1 cellular context compared by ENCODE assay signal in genomic region chr1:155729031-155729898, GRCh38.
TF ChIP-seq lines count a peak whose summit lies in the region.

No MANE protein-coding gene starts in this region.

TF ChIP-seq in GM23338, 12 proteins besides CTCF, POLR2A, EP300 and RAD21 (continued from another document):
- TF ChIP-seq, protein P1, sequence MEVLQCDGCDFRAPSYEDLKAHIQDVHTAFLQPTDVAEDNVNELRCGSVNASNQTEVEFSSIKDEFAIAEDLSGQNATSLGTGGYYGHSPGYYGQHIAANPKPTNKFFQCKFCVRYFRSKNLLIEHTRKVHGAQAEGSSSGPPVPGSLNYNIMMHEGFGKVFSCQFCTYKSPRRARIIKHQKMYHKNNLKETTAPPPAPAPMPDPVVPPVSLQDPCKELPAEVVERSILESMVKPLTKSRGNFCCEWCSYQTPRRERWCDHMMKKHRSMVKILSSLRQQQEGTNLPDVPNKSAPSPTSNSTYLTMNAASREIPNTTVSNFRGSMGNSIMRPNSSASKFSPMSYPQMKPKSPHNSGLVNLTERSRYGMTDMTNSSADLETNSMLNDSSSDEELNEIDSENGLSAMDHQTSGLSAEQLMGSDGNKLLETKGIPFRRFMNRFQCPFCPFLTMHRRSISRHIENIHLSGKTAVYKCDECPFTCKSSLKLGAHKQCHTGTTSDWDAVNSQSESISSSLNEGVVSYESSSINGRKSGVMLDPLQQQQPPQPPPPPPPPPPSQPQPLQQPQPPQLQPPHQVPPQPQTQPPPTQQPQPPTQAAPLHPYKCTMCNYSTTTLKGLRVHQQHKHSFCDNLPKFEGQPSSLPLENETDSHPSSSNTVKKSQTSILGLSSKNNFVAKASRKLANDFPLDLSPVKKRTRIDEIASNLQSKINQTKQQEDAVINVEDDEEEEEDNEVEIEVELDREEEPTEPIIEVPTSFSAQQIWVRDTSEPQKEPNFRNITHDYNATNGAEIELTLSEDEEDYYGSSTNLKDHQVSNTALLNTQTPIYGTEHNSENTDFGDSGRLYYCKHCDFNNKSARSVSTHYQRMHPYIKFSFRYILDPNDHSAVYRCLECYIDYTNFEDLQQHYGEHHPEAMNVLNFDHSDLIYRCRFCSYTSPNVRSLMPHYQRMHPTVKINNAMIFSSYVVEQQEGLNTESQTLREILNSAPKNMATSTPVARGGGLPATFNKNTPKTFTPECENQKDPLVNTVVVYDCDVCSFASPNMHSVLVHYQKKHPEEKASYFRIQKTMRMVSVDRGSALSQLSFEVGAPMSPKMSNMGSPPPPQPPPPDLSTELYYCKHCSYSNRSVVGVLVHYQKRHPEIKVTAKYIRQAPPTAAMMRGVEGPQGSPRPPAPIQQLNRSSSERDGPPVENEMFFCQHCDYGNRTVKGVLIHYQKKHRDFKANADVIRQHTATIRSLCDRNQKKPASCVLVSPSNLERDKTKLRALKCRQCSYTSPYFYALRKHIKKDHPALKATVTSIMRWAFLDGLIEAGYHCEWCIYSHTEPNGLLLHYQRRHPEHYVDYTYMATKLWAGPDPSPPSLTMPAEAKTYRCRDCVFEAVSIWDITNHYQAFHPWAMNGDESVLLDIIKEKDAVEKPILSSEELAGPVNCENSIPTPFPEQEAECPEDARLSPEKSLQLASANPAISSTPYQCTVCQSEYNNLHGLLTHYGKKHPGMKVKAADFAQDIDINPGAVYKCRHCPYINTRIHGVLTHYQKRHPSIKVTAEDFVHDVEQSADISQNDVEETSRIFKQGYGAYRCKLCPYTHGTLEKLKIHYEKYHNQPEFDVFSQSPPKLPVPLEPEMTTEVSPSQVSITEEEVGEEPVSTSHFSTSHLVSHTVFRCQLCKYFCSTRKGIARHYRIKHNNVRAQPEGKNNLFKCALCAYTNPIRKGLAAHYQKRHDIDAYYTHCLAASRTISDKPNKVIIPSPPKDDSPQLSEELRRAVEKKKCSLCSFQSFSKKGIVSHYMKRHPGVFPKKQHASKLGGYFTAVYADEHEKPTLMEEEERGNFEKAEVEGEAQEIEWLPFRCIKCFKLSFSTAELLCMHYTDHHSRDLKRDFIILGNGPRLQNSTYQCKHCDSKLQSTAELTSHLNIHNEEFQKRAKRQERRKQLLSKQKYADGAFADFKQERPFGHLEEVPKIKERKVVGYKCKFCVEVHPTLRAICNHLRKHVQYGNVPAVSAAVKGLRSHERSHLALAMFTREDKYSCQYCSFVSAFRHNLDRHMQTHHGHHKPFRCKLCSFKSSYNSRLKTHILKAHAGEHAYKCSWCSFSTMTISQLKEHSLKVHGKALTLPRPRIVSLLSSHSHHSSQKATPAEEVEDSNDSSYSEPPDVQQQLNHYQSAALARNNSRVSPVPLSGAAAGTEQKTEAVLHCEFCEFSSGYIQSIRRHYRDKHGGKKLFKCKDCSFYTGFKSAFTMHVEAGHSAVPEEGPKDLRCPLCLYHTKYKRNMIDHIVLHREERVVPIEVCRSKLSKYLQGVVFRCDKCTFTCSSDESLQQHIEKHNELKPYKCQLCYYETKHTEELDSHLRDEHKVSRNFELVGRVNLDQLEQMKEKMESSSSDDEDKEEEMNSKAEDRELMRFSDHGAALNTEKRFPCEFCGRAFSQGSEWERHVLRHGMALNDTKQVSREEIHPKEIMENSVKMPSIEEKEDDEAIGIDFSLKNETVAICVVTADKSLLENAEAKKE (CRISPR knock-in tag; IDR thresholded peaks at IDR 0.05): no peak
- TF ChIP-seq ETS1 (IDR thresholded peaks at IDR 0.05) (no peak), EZH2phosphoT487 (IDR thresholded peaks at IDR 0.05; ENCODE audit: unreplicated experiment) (no peak), ZNF114 (CRISPR knock-in tag; IDR thresholded peaks at IDR 0.05) (no peak), EZH2 (IDR thresholded peaks at IDR 0.05; ENCODE audit: low read depth, unreplicated experiment) (no peak)
